In genomic region chr19:1255186-1256161, GRCh38 we compare ENCODE assay signal across 8 cellular contexts. TPM values are rescaled to one million over a fixed set of nuclear protein-coding genes. Genes with fewer than 3 reads are reported as not detected.
DNase-seq lines count a peak whose midpoint lies in the region; ATAC-seq and TF ChIP-seq lines count a peak whose summit lies in the region.

No MANE protein-coding gene starts in this region.

- no peak overlapping the region for H3K4me3 ChIP-seq in esophagus (ENCODE audit: low read depth in 1 of 2, low read length in 2 of 2)
- no peak overlapping the region for H3K4me3 ChIP-seq in effector memory CD4-positive, alpha-beta T cell (ENCODE audit: insufficient read depth, low read depth, low read length, poor library complexity, severe bottlenecking)

- peak overlapping the region in 2 of 3 donors; percentile 23 to 93 for H3K27ac Mint-ChIP-seq in IgD-negative memory B cell

- no peaks in the 10 kb centered on the region for H3K9me3 ChIP-seq in esophagus (ENCODE audit: control insufficient read depth in 2 of 2, insufficient read depth in 1 of 2, low read depth in 1 of 2, low read length in 1 of 2)
- H3K9me3 ChIP-seq in effector memory CD4-positive, alpha-beta T cell (ENCODE audit: control insufficient read depth, low read length): no peaks in the 10 kb centered on the region

- no peak for ATAC-seq in GM21367 (IDR thresholded peaks at IDR 0.05; ENCODE audit: unreplicated experiment)

- peak overlapping the region; percentile 99 for H3K27ac ChIP-seq in 22Rv1
- H3K27ac ChIP-seq in esophagus (ENCODE audit: low read depth in 2 of 2, low read length in 1 of 2): peak overlapping the region; percentile 98 to 99
- H3K27ac ChIP-seq in effector memory CD4-positive, alpha-beta T cell (ENCODE audit: insufficient read depth, low read length, poor library complexity, severe bottlenecking): no peak overlapping the region

- no peaks in the 10 kb centered on the region for H3K27me3 ChIP-seq in esophagus (ENCODE audit: control insufficient read depth in 1 of 2, insufficient read depth in 2 of 2, low read length in 2 of 2)
- no peaks in the 10 kb centered on the region for H3K27me3 ChIP-seq in effector memory CD4-positive, alpha-beta T cell (replicated peaks; ENCODE audit: control insufficient read depth, insufficient read depth, low read length, poor library complexity, severe bottlenecking)

- peaks cover 4% of the 10 kb centered on the region for H3K36me3 Mint-ChIP-seq in IgD-negative memory B cell

- H3K4me3 Mint-ChIP-seq in IgD-negative memory B cell: peak overlapping the region in 2 of 4 donors; percentile 32 to 67

- no peak for TF ChIP-seq CTCF in 22Rv1 (IDR thresholded peaks at IDR 0.05)

- H3K36me3 ChIP-seq in esophagus (ENCODE audit: control insufficient read depth in 2 of 2, insufficient read depth in 2 of 2, low read length in 1 of 2): peaks cover 16 to 39% of the 10 kb centered on the region in 2 donors
- peaks cover 48% of the 10 kb centered on the region for H3K36me3 ChIP-seq in effector memory CD4-positive, alpha-beta T cell (ENCODE audit: control insufficient read depth, insufficient read depth, low read length)

- H3K4me1 ChIP-seq in esophagus (ENCODE audit: control insufficient read depth in 2 of 2, insufficient read depth in 2 of 2, low read length in 1 of 2): peaks cover 12 to 37% of the 10 kb centered on the region in 2 donors
- peaks cover 80% of the 10 kb centered on the region for H3K4me1 ChIP-seq in effector memory CD4-positive, alpha-beta T cell (ENCODE audit: control insufficient read depth, insufficient read depth, low read length, poor library complexity, severe bottlenecking)

- peak; percentile 55 for DNase-seq in occipital lobe (lab: John Stamatoyannopoulos, UW)
- no peak for DNase-seq in effector memory CD4-positive, alpha-beta T cell
- no peak for DNase-seq in DMS 273 (lab: John Stamatoyannopoulos, UW; ENCODE audit: unreplicated experiment)
- DNase-seq in activated T-cell treated with anti-CD3 and anti-CD28 coated beads, Interleukin-2, amount 50 U/mL, for 48 hours: no peak

- WGBS in esophagus, 2 donors: 77 to 83% methylated on average over 50 to 52 of the region's 52 CpGs

- no peaks in the 10 kb centered on the region for H3K27me3 Mint-ChIP-seq in IgD-negative memory B cell

- no peaks in the 10 kb centered on the region for H3K9me3 Mint-ChIP-seq in IgD-negative memory B cell

- H3K4me1 Mint-ChIP-seq in IgD-negative memory B cell: peaks cover 17 to 25% (median 19%) of the 10 kb centered on the region in 3 donors

RNA-seq across cellular contexts. Expression of gene MIDN, which starts 7.1 kb away (rescaled TPM):
- 4.8 TPM for polyA plus RNA-seq in IgD-negative memory B cell
- polyA plus RNA-seq in esophagus: 10 to 100 TPM; 36.4 to 38.7 TPM
- total RNA-seq in occipital lobe: 15.3 TPM

RNA-seq across cellular contexts. Expression of gene CIRBP, which starts 13.7 kb away (rescaled TPM):
- polyA plus RNA-seq in IgD-negative memory B cell (377 TPM), esophagus (100 to 1,000 TPM; 231 to 265 TPM)
- 598 TPM for total RNA-seq in occipital lobe

RNA-seq across cellular contexts. Expression of gene ATP5F1D, which starts 13.9 kb away (rescaled TPM):
- polyA plus RNA-seq in IgD-negative memory B cell (339 TPM), esophagus (100 to 1,000 TPM; 234 to 289 TPM)
- total RNA-seq in occipital lobe: 11.9 TPM

RNA-seq across cellular contexts. Expression of gene CBARP, which starts 17.7 kb away (rescaled TPM):
- not detected for polyA plus RNA-seq in IgD-negative memory B cell
- polyA plus RNA-seq in esophagus: 1 to 10 TPM in 1 of 2 donors, under 1 TPM in 1; 0.95 to 1.3 TPM
- 6.6 TPM for total RNA-seq in occipital lobe

RNA-seq across cellular contexts. Expression of gene FAM174C, which starts 19.9 kb away (rescaled TPM):
- 115 TPM for polyA plus RNA-seq in IgD-negative memory B cell
- 10 to 100 TPM; 45.8 to 46.7 TPM for polyA plus RNA-seq in esophagus
- 6.7 TPM for total RNA-seq in occipital lobe
